In the genomic region with DNA sequence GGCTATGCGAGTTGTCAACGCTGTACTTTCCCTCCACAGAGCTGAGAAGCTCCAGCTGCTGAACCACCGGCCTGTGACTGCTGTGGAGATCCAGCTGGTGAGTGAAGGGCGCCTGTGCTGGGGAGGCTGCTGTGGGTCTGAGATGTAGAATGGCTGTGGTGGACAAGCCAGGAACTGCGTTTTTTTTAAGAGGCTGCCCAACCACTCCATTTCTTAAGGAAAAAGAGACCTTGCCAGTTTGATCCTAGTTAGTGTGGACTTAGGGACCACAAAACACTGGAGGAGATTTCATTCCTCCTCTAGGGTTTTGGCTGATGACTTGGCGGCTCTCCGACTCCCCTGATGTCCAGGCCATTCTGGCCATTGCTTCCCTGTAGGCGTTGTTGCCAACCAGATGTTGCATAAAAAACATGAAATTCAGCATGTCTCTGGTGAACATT, we compare ENCODE assay signal across 14 cellular contexts. TPM values are rescaled to one million over a fixed set of nuclear protein-coding genes. Genes with fewer than 3 reads are reported as not detected.
A peak's percentile ranks its signal among the peaks of the same experiment; 100 is the strongest.
DNase-seq lines count a peak whose midpoint lies in the region; ATAC-seq and TF ChIP-seq lines count a peak whose summit lies in the region.
"Had no signal": no experiment of that assay in that cellular context is flagged by ENCODE, and none has a peak within 500 bp of the region (broad histone marks: within the 10 kb centered on the region; RNA-seq: fewer than 3 reads in every experiment).

No MANE protein-coding gene starts in this region.

- peak overlapping the region; percentile 42 for H3K27ac Mint-ChIP-seq in memory B cell

- no peaks in the 10 kb centered on the region for H3K27me3 ChIP-seq in fibroblast of lung (ENCODE audit: control insufficient read depth, insufficient read depth, low read length)
- no peaks in the 10 kb centered on the region for H3K27me3 ChIP-seq in uterus

- TF ChIP-seq POLR2A in uterus (IDR thresholded peaks at IDR 0.05) = no peak

- H3K4me3 Mint-ChIP-seq in memory B cell = no peak overlapping the region

- no peak overlapping the region for H2AFZ ChIP-seq in fibroblast of lung (ENCODE audit: low read length)
- H2AFZ ChIP-seq: PC-9 had no signal

- H4K20me1 ChIP-seq in fibroblast of lung (ENCODE audit: control insufficient read depth, extremely low read depth, insufficient read depth, low read length) = no peaks in the 10 kb centered on the region

- H3K36me3 ChIP-seq in fibroblast of lung (ENCODE audit: control insufficient read depth, insufficient read depth, low read length) (peaks cover 8% of the 10 kb centered on the region), uterus (no peaks in the 10 kb centered on the region)

- intact Hi-C loops in uterus (cut with DNase I; ENCODE audit: low total_unique reads) = loop anchor here (10.0 kb wide), 1 partner anchor 59 kb away; a partner anchor contains a TSS

- peak overlapping the region; percentile 42 for H3K4me2 ChIP-seq in fibroblast of lung (ENCODE audit: extremely low read depth, insufficient read depth, low read length)
- H3K4me2 ChIP-seq: A549, PC-9 had no signal

- peak in 1 of 2 donors; percentile 25 for TF ChIP-seq CTCF in fibroblast of lung (conservative IDR thresholded peaks at IDR 0.05 in 1 of 2, IDR thresholded peaks at IDR 0.05 in 1 of 2; ENCODE audit: low read depth in 1 of 2, low read length in 2 of 2)
- no peak for TF ChIP-seq CTCF in uterus (IDR thresholded peaks at IDR 0.05)

- no peak overlapping the region for H3K9ac ChIP-seq in fibroblast of lung (ENCODE audit: insufficient read depth, low read length)

- peaks cover 19% of the 10 kb centered on the region for H3K4me1 ChIP-seq in fibroblast of lung (ENCODE audit: control insufficient read depth, extremely low read depth, insufficient read depth, low read length)
- peaks cover 0 to 2% of the 10 kb centered on the region in 2 donors for H3K4me1 ChIP-seq in uterus

- no peaks in the 10 kb centered on the region for H3K27me3 Mint-ChIP-seq in memory B cell

- DNase-seq in NCI-H524 (lab: John Stamatoyannopoulos, UW) = peak; percentile 26 to 72
- DNase-seq in NCI-H524 treated with DMSO at 0.1 percent for 48 hours (lab: John Stamatoyannopoulos, UW) = no peak
- peak in 1 of 2 donors; percentile 94 for DNase-seq in fibroblast of lung (ENCODE audit: low read depth in 2 of 2)
- no peak for DNase-seq in memory B cell (ENCODE audit: low spot score in 2 of 2)
- peak; percentile 57 to 74 for DNase-seq in uterus
- no peak for DNase-seq in cerebellum (ENCODE audit: low spot score)
- DNase-seq: amygdala; DMS153; nucleus accumbens; PC-9; stimulated activated naive CD8-positive, alpha-beta T cell treated with anti-CD3 and anti-CD28 coated beads, Interleukin-15, Interleukin-2, amounts not matched to agents 100 U/mL and 50 U/mL, for 24 hours had no signal

- H3K36me3 Mint-ChIP-seq in memory B cell = peaks cover 40% of the 10 kb centered on the region

- peak overlapping the region; percentile 15 for H3K27ac ChIP-seq in fibroblast of lung (ENCODE audit: insufficient read depth, low read length)
- H3K27ac ChIP-seq in uterus = peak overlapping the region; percentile 45 to 62
- H3K27ac ChIP-seq: A549, PC-9 had no signal

- H3K9me3 ChIP-seq in fibroblast of lung (ENCODE audit: control insufficient read depth, insufficient read depth, low read depth, low read length) (no peaks in the 10 kb centered on the region), uterus (no peaks in the 10 kb centered on the region)
- H3K9me3 ChIP-seq: A549 had no signal

- no peak for ATAC-seq in memory B cell (ENCODE audit: low read depth)
- no peak for ATAC-seq in GM21723 (IDR thresholded peaks at IDR 0.05; ENCODE audit: unreplicated experiment)
- no peak for ATAC-seq in HG02571 (IDR thresholded peaks at IDR 0.05; ENCODE audit: unreplicated experiment)
- ATAC-seq: stimulated activated naive CD8-positive, alpha-beta T cell treated with anti-CD3 and anti-CD28 coated beads, Interleukin-15, Interleukin-2, amounts not matched to agents 100 U/mL and 50 U/mL, for 24 hours had no signal

- no peak overlapping the region for H3K4me3 ChIP-seq in fibroblast of lung (replicated peaks in 1 of 4; ENCODE audit: control extremely low read depth in 1 of 4, insufficient read depth in 1 of 4, low read depth in 3 of 4, low read length in 4 of 4)
- no peak overlapping the region for H3K4me3 ChIP-seq in uterus
- H3K4me3 ChIP-seq: A549, PC-9 had no signal

- H3K9me3 Mint-ChIP-seq in memory B cell = no peaks in the 10 kb centered on the region

- no peaks in the 10 kb centered on the region for H3K79me2 ChIP-seq in fibroblast of lung (ENCODE audit: control insufficient read depth, insufficient read depth, low read length)

- H3K4me1 Mint-ChIP-seq in memory B cell = peaks cover 10% of the 10 kb centered on the region

RNA-seq across cellular contexts. Expression of a gene that starts 30.8 kb away (rescaled TPM):
- total RNA-seq in fibroblast of lung (27.7 and 38.3 TPM in 2 replicates), uterus (10 to 100 TPM in 3 of 4 donors, 1 to 10 TPM in 1; 8.5 to 39.7 (median 37.6) TPM), cerebellum (38.9 TPM)
- polyA plus RNA-seq in fibroblast of lung = 32.9 and 34.9 TPM in 2 replicates
- polyA plus RNA-seq in fibroblast of lung (2012) = 18.5 and 32.3 TPM in 2 replicates
- 13.7 and 22.6 TPM in 2 replicates for polyA minus RNA-seq in fibroblast of lung (ENCODE audit: low replicate concordance)

RNA-seq across cellular contexts. Expression of a gene that starts 59.7 kb away (rescaled TPM):
- total RNA-seq in fibroblast of lung (151 and 189 TPM in 2 replicates), uterus (10 to 100 TPM; 21.0 to 97.0 (median 34.8) TPM), cerebellum (45.0 TPM)
- polyA plus RNA-seq in fibroblast of lung = 73.9 and 81.8 TPM in 2 replicates
- polyA plus RNA-seq in fibroblast of lung (2012) = 47.8 and 48.6 TPM in 2 replicates
- polyA minus RNA-seq in fibroblast of lung (ENCODE audit: low replicate concordance) = 14.0 and 15.1 TPM in 2 replicates

Comparison
In these comparisons a context has a peak if more than half of its experiments do, and no peak if none do; other contexts are left out.
1. DNase-seq: peak in NCI-H524 (2 of 2) and uterus (2 of 2); none in NCI-H524 treated with DMSO at 0.1 percent for 48 hours (single experiment), memory B cell (0 of 2) and cerebellum (single experiment).